ENCODE assay signal across 7 cellular contexts in the genomic region with DNA sequence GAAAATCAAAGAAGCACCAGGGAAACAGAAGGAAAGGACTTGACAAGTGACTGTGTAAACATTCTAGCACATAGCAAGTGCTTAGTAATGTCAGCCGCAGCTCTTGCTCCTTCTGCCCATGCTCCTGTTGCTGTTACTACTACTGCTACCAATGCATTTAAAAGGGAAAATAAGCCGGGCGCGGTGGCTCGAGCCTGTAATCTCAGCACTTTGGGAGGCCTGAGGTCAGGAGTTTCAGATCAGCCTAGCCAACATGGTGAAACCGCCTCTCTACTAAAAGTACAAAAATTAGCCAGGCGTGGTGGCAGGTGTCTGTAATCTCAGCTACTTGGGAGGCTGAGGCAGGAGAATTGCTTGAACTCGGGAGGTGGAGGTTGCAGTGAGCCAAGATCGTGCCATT. TPM values are rescaled to one million over a fixed set of nuclear protein-coding genes. Genes with fewer than 3 reads are reported as not detected.
"Had no signal": no experiment of that assay in that cellular context is flagged by ENCODE, and none has a peak within 500 bp of the region (broad histone marks: within the 10 kb centered on the region; RNA-seq: fewer than 3 reads in every experiment).

No MANE protein-coding gene starts in this region.

RNA-seq across cellular contexts. Expression of a gene that starts 49.5 kb away (rescaled TPM):
- total RNA-seq: HepG2, HT1080, IMR-90, M059J, PC-3, Right ventricle myocardium inferior, SJCRH30 had no signal
